ENCODE assay signal across 19 cellular contexts in the genomic region with DNA sequence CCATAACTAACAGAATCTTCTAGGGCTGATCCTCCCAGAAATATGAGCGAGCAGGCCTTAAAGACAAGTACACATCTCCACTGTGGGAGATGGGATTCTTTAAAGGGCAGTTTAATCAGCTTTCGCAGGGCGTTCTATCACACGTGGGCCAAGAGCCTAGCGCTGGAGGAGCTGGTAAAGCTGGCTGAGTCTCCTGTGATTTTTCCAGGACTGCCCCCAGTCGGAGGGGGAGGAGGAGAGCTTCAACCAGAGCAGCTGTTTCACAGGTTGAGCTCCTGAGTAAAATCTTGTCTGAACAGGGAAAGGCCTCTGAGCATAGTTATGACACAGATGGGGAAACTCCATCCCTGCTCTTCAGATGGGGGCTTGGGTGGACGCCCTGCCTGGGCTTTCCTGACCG.
"Had no signal": no experiment of that assay in that cellular context is flagged by ENCODE, and none has a peak within 500 bp of the region (broad histone marks: within the 10 kb centered on the region; RNA-seq: fewer than 3 reads in every experiment).

No MANE protein-coding gene starts in this region.

- H3K27me3 ChIP-seq: SJSA1 had no signal

- H3K9me3 ChIP-seq: SJSA1 had no signal

- H3K4me3 ChIP-seq: SJSA1, SK-N-MC had no signal

- H3K27ac ChIP-seq: SJSA1, SK-N-MC had no signal

- H3K36me3 ChIP-seq: SJSA1 had no signal

- DNase-seq: Karpas-422, KBM-7, NCI-H1092, NCI-H1105 treated with DMSO at 0.1 percent for 48 hours, NCI-H1417 treated with DMSO at 0.1 percent for 48 hours, NCI-H146, NCI-H1694 treated with DMSO at 0.1 percent for 48 hours, NCI-H1930, NCI-H2081, NCI-H2107, NCI-H2227 treated with DMSO at 0.1 percent for 48 hours, NCI-H524, NCI-H526 treated with DMSO at 0.1 percent for 48 hours, NCI-H774, Right ventricle myocardium superior, RPMI8226, SIG-M5 had no signal
